ENCODE assay signal across 1 cellular context in the genomic region with DNA sequence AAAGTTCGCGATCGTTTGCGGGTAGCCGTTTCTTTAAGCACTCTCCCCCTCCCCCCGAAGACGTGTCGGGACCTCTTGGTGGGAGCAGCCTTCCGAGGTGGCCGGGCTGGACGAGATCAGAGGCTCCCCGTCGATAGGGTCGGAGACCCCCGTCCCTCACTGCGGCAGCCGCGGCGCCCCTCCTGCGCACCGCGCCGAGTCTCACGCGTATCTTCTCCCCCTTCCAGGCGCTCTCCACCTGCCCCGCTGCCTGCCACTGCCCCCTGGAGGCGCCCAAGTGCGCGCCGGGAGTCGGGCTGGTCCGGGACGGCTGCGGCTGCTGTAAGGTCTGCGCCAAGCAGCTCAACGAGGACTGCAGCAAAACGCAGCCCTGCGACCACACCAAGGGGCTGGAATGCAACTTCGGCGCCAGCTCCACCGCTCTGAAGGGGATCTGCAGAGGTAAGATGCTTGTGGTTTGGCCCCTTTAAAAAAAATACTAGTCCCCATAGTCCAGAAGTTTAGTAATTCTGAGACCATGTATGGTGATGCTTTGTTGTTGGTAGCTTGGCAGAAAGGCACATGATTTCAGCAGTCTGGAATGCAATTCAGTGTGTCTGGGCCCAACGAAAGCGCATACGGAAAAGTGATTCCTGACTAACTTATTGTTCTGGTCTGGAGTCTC.
TF ChIP-seq lines count a peak whose summit lies in the region.

No MANE protein-coding gene starts in this region.

TF ChIP-seq in HEK293, 187 proteins besides CTCF, POLR2A, EP300 and RAD21 (continued from another document and continues in another):
- TF ChIP-seq PRDM2 (tag by site-specific recombination; IDR thresholded peaks at IDR 0.05; ENCODE audit: borderline replicate concordance) (no peak; the same call in 1 of the 2 replicates), ZNF660 (tag by site-specific recombination; IDR thresholded peaks at IDR 0.05) (peak; percentile 76), ZNF416 (tag by site-specific recombination; IDR thresholded peaks at IDR 0.05) (no peak), ZNF621 (tag by site-specific recombination; IDR thresholded peaks at IDR 0.05) (no peak), ZNF391 (tag by site-specific recombination; IDR thresholded peaks at IDR 0.05; ENCODE audit: borderline replicate concordance, low read depth) (peak; percentile 13; the same call in 1 of the 2 replicates), ZNF280D (tag by site-specific recombination; IDR thresholded peaks at IDR 0.05) (peak; percentile 6; the same call in 1 of the 2 replicates), ZNF624 (tag by site-specific recombination; IDR thresholded peaks at IDR 0.05) (no peak), ZFP41 (tag by site-specific recombination; IDR thresholded peaks at IDR 0.05; ENCODE audit: borderline replicate concordance) (no peak), ZNF785 (tag by site-specific recombination; IDR thresholded peaks at IDR 0.05) (no peak), ZNF792 (tag by site-specific recombination; IDR thresholded peaks at IDR 0.05) (no peak), ZNF449 (tag by site-specific recombination; IDR thresholded peaks at IDR 0.05) (no peak), ZNF514 (tag by site-specific recombination; IDR thresholded peaks at IDR 0.05) (no peak), ZFP37 (tag by site-specific recombination; IDR thresholded peaks at IDR 0.05) (peak; percentile 75; the same call in 1 of the 2 replicates), ZNF654 (tag by site-specific recombination; IDR thresholded peaks at IDR 0.05; ENCODE audit: low read depth) (no peak), OVOL3 (tag by site-specific recombination; IDR thresholded peaks at IDR 0.05) (no peak), ZNF214 (tag by site-specific recombination; IDR thresholded peaks at IDR 0.05; ENCODE audit: borderline replicate concordance) (no peak), MZF1 (tag by site-specific recombination; IDR thresholded peaks at IDR 0.05; ENCODE audit: borderline replicate concordance) (no peak), ZNF530 (tag by site-specific recombination; IDR thresholded peaks at IDR 0.05; ENCODE audit: low read depth) (no peak), ZNF311 (tag by site-specific recombination; IDR thresholded peaks at IDR 0.05; ENCODE audit: borderline replicate concordance) (no peak), ZNF37A (tag by site-specific recombination; IDR thresholded peaks at IDR 0.05) (no peak), RBAK (tag by site-specific recombination; IDR thresholded peaks at IDR 0.05) (no peak), ZNF174 (tag by site-specific recombination; IDR thresholded peaks at IDR 0.05) (no peak), ZNF221 (tag by site-specific recombination; IDR thresholded peaks at IDR 0.05; ENCODE audit: borderline replicate concordance) (no peak), KLF16 (tag by site-specific recombination; IDR thresholded peaks at IDR 0.05) (peak; percentile 67), ZNF791 (tag by site-specific recombination; IDR thresholded peaks at IDR 0.05) (no peak), ZNF121 (tag by site-specific recombination; IDR thresholded peaks at IDR 0.05) (no peak; the same call in 1 of the 2 replicates), ZNF19 (tag by site-specific recombination; IDR thresholded peaks at IDR 0.05; ENCODE audit: low read depth) (no peak; the same call in 1 of the 2 replicates), GFI1B (tag by site-specific recombination; IDR thresholded peaks at IDR 0.05) (no peak; the same call in 1 of the 2 replicates), ZNF155 (tag by site-specific recombination; IDR thresholded peaks at IDR 0.05) (no peak), ZNF248 (tag by site-specific recombination; IDR thresholded peaks at IDR 0.05) (no peak), ZNF138 (tag by site-specific recombination; IDR thresholded peaks at IDR 0.05; ENCODE audit: borderline replicate concordance) (no peak), ZNF623 (tag by site-specific recombination; IDR thresholded peaks at IDR 0.05) (no peak), KLF8 (tag by site-specific recombination; IDR thresholded peaks at IDR 0.05) (peak; percentile 38; the same call in 1 of the 2 replicates), ZNF2 (tag by site-specific recombination; IDR thresholded peaks at IDR 0.05) (peak; percentile 80; the same call in 1 of the 2 replicates), AEBP2 (tag by site-specific recombination; IDR thresholded peaks at IDR 0.05; ENCODE audit: borderline replicate concordance) (no peak), ZNF510 (tag by site-specific recombination; IDR thresholded peaks at IDR 0.05; ENCODE audit: insufficient replicate concordance) (no peak), ZNF239 (tag by site-specific recombination; IDR thresholded peaks at IDR 0.05) (peak; percentile 53; the same call in 1 of the 2 replicates), ZNF777 (tag by site-specific recombination; IDR thresholded peaks at IDR 0.05; ENCODE audit: borderline replicate concordance) (0 out of 2 replicates have a peak, but pooled peaks have one; percentile 41), SP3 (tag by site-specific recombination; IDR thresholded peaks at IDR 0.05) (no peak), SCRT2 (tag by site-specific recombination; IDR thresholded peaks at IDR 0.05) (no peak), ZEB2 (tag by site-specific recombination; IDR thresholded peaks at IDR 0.05) (peak; percentile 90), ZNF677 (tag by site-specific recombination; IDR thresholded peaks at IDR 0.05) (no peak), MYNN (tag by site-specific recombination; IDR thresholded peaks at IDR 0.05; ENCODE audit: borderline replicate concordance) (no peak), ZNF324 (tag by site-specific recombination; IDR thresholded peaks at IDR 0.05) (peak; percentile 77), ZNF184 (tag by site-specific recombination; IDR thresholded peaks at IDR 0.05) (no peak), ZNF596 (tag by site-specific recombination; IDR thresholded peaks at IDR 0.05) (no peak), ZNF140 (tag by site-specific recombination; IDR thresholded peaks at IDR 0.05) (no peak), ZNF529 (tag by site-specific recombination; IDR thresholded peaks at IDR 0.05; ENCODE audit: insufficient replicate concordance) (no peak)
- TF ChIP-seq, protein P1, sequence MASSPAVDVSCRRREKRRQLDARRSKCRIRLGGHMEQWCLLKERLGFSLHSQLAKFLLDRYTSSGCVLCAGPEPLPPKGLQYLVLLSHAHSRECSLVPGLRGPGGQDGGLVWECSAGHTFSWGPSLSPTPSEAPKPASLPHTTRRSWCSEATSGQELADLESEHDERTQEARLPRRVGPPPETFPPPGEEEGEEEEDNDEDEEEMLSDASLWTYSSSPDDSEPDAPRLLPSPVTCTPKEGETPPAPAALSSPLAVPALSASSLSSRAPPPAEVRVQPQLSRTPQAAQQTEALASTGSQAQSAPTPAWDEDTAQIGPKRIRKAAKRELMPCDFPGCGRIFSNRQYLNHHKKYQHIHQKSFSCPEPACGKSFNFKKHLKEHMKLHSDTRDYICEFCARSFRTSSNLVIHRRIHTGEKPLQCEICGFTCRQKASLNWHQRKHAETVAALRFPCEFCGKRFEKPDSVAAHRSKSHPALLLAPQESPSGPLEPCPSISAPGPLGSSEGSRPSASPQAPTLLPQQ (tag by site-specific recombination; IDR thresholded peaks at IDR 0.05): peak; percentile 80
- TF ChIP-seq, protein P2, sequence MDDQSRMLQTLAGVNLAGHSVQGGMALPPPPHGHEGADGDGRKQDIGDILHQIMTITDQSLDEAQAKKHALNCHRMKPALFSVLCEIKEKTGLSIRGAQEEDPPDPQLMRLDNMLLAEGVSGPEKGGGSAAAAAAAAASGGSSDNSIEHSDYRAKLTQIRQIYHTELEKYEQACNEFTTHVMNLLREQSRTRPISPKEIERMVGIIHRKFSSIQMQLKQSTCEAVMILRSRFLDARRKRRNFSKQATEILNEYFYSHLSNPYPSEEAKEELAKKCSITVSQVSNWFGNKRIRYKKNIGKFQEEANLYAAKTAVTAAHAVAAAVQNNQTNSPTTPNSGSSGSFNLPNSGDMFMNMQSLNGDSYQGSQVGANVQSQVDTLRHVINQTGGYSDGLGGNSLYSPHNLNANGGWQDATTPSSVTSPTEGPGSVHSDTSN (CRISPR knock-in tag; IDR thresholded peaks at IDR 0.05): 0 out of 2 replicates have a peak, but pooled peaks have one; percentile 55
- TF ChIP-seq, protein P3, sequence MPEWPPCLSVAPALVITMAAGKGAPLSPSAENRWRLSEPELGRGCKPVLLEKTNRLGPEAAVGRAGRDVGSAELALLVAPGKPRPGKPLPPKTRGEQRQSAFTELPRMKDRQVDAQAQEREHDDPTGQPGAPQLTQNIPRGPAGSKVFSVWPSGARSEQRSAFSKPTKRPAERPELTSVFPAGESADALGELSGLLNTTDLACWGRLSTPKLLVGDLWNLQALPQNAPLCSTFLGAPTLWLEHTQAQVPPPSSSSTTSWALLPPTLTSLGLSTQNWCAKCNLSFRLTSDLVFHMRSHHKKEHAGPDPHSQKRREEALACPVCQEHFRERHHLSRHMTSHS (tag by site-specific recombination; IDR thresholded peaks at IDR 0.05): no peak
